ENCODE assay signal across 8 cellular contexts in the genomic region with DNA sequence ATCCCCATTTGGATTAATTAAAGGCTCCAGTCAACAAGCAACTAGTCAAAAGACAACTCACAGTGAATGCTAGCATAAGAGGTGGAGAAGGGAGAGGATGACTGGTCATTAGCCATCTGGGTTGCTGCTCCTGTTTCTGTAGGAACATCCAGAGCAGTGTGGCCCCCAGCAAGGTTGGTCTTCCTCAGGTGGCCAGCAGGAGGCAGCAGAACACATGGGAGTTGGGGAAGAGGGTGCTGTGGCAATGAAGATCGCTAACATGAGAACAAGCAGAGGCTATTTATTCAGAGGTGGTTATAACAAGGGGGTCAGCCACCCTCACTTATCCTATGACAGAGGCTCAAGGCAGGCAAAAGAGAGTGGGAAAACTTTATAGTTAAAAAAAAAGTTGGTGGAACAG. TPM values are rescaled to one million over a fixed set of nuclear protein-coding genes. Genes with fewer than 3 reads are reported as not detected.
DNase-seq lines count a peak whose midpoint lies in the region; ATAC-seq and TF ChIP-seq lines count a peak whose summit lies in the region.

No MANE protein-coding gene starts in this region.

- no peaks in the 10 kb centered on the region for H3K36me3 ChIP-seq in psoas muscle (ENCODE audit: insufficient read depth in 1 of 2, low read depth in 1 of 2)

- no peak overlapping the region for H3K4me3 ChIP-seq in psoas muscle

- no peak for TF ChIP-seq CTCF in psoas muscle (IDR thresholded peaks at IDR 0.05)

- H3K9me3 ChIP-seq in psoas muscle = no peaks in the 10 kb centered on the region

- DNase-seq in AG20443 (ENCODE audit: low spot score) = peak; percentile 43
- DNase-seq in dermis microvascular lymphatic vessel endothelial cell (ENCODE audit: low read depth in 2 of 2) = peak; percentile 16 to 27
- DNase-seq in stimulated activated CD4-positive, alpha-beta T cell treated with anti-CD3 and anti-CD28 coated beads, Interleukin-12 subunit alpha, Interleukin-12 subunit beta, amount 100 ng/mL, for 24 hours (ENCODE audit: low read depth in 2 of 2) = peak; percentile 2 to 44
- no peak for DNase-seq in psoas muscle
- DNase-seq in cerebellar nuclear complex (lab: John Stamatoyannopoulos, UW) = no peak

- intact Hi-C loops in psoas muscle (cut with DNase I) = no loop called here

- no peaks in the 10 kb centered on the region for H3K27me3 ChIP-seq in psoas muscle (ENCODE audit: insufficient read depth in 3 of 3, low read length in 2 of 3)

- 9 to 30% (median 15%) methylated on average over 1 of the region's 1 CpG for WGBS in psoas muscle, 3 donors

- ATAC-seq in GM18873 (IDR thresholded peaks at IDR 0.05; ENCODE audit: low FRiP score, unreplicated experiment) = peak; percentile 78
- ATAC-seq in HG03103 (IDR thresholded peaks at IDR 0.05; ENCODE audit: low read depth, unreplicated experiment) = peak; percentile 83
- peak; percentile 54; the same call in 1 of the 3 replicates for ATAC-seq in SK-N-SH treated with all-trans-retinoic acid at 6 μM for 48 hours
- ATAC-seq in psoas muscle = no peak

- no peak overlapping the region for H3K27ac ChIP-seq in psoas muscle

- H3K4me1 ChIP-seq in psoas muscle = no peaks in the 10 kb centered on the region

TF ChIP-seq in SK-N-SH treated with all-trans-retinoic acid at 6 μM for 48 hours, 23 proteins besides CTCF, POLR2A, EP300 and RAD21:
- TF ChIP-seq TOX (CRISPR knock-in tag; IDR thresholded peaks at IDR 0.05; ENCODE audit: borderline replicate concordance) (no peak), CSRNP3 (CRISPR knock-in tag; IDR thresholded peaks at IDR 0.05) (no peak), ARNTL (CRISPR knock-in tag; IDR thresholded peaks at IDR 0.05; ENCODE audit: borderline replicate concordance, low read depth) (no peak), ZNF8 (CRISPR knock-in tag; IDR thresholded peaks at IDR 0.05) (no peak), ZNF565 (CRISPR knock-in tag; conservative IDR thresholded peaks at IDR 0.05; ENCODE audit: low read depth) (no peak), SNAI2 (CRISPR knock-in tag; IDR thresholded peaks at IDR 0.05) (no peak), ISL1 (CRISPR knock-in tag; IDR thresholded peaks at IDR 0.05) (no peak), PPARA (CRISPR knock-in tag; IDR thresholded peaks at IDR 0.05; ENCODE audit: borderline replicate concordance) (no peak), TCF4 (CRISPR knock-in tag; IDR thresholded peaks at IDR 0.05; ENCODE audit: borderline replicate concordance) (no peak), GLIS3 (CRISPR knock-in tag; IDR thresholded peaks at IDR 0.05) (no peak), OSR1 (CRISPR knock-in tag; IDR thresholded peaks at IDR 0.05) (no peak), ZFP30 (CRISPR knock-in tag; IDR thresholded peaks at IDR 0.05) (no peak), ZNF70 (CRISPR knock-in tag; IDR thresholded peaks at IDR 0.05) (no peak)
- TF ChIP-seq, protein P1, sequence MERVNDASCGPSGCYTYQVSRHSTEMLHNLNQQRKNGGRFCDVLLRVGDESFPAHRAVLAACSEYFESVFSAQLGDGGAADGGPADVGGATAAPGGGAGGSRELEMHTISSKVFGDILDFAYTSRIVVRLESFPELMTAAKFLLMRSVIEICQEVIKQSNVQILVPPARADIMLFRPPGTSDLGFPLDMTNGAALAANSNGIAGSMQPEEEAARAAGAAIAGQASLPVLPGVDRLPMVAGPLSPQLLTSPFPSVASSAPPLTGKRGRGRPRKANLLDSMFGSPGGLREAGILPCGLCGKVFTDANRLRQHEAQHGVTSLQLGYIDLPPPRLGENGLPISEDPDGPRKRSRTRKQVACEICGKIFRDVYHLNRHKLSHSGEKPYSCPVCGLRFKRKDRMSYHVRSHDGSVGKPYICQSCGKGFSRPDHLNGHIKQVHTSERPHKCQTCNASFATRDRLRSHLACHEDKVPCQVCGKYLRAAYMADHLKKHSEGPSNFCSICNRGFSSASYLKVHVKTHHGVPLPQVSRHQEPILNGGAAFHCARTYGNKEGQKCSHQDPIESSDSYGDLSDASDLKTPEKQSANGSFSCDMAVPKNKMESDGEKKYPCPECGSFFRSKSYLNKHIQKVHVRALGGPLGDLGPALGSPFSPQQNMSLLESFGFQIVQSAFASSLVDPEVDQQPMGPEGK (CRISPR knock-in tag; IDR thresholded peaks at IDR 0.05; ENCODE audit: borderline replicate concordance) = no peak
- TF ChIP-seq, protein P2, sequence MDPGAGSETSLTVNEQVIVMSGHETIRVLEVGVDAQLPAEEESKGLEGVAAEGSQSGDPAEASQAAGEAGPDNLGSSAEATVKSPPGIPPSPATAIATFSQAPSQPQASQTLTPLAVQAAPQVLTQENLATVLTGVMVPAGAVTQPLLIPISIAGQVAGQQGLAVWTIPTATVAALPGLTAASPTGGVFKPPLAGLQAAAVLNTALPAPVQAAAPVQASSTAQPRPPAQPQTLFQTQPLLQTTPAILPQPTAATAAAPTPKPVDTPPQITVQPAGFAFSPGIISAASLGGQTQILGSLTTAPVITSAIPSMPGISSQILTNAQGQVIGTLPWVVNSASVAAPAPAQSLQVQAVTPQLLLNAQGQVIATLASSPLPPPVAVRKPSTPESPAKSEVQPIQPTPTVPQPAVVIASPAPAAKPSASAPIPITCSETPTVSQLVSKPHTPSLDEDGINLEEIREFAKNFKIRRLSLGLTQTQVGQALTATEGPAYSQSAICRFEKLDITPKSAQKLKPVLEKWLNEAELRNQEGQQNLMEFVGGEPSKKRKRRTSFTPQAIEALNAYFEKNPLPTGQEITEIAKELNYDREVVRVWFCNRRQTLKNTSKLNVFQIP (CRISPR knock-in tag; IDR thresholded peaks at IDR 0.05; ENCODE audit: borderline replicate concordance, low read depth) = no peak
- TF ChIP-seq, protein P3, sequence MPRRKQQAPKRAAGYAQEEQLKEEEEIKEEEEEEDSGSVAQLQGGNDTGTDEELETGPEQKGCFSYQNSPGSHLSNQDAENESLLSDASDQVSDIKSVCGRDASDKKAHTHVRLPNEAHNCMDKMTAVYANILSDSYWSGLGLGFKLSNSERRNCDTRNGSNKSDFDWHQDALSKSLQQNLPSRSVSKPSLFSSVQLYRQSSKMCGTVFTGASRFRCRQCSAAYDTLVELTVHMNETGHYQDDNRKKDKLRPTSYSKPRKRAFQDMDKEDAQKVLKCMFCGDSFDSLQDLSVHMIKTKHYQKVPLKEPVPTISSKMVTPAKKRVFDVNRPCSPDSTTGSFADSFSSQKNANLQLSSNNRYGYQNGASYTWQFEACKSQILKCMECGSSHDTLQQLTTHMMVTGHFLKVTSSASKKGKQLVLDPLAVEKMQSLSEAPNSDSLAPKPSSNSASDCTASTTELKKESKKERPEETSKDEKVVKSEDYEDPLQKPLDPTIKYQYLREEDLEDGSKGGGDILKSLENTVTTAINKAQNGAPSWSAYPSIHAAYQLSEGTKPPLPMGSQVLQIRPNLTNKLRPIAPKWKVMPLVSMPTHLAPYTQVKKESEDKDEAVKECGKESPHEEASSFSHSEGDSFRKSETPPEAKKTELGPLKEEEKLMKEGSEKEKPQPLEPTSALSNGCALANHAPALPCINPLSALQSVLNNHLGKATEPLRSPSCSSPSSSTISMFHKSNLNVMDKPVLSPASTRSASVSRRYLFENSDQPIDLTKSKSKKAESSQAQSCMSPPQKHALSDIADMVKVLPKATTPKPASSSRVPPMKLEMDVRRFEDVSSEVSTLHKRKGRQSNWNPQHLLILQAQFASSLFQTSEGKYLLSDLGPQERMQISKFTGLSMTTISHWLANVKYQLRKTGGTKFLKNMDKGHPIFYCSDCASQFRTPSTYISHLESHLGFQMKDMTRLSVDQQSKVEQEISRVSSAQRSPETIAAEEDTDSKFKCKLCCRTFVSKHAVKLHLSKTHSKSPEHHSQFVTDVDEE (CRISPR knock-in tag; IDR thresholded peaks at IDR 0.05) = no peak
- TF ChIP-seq, protein P4, sequence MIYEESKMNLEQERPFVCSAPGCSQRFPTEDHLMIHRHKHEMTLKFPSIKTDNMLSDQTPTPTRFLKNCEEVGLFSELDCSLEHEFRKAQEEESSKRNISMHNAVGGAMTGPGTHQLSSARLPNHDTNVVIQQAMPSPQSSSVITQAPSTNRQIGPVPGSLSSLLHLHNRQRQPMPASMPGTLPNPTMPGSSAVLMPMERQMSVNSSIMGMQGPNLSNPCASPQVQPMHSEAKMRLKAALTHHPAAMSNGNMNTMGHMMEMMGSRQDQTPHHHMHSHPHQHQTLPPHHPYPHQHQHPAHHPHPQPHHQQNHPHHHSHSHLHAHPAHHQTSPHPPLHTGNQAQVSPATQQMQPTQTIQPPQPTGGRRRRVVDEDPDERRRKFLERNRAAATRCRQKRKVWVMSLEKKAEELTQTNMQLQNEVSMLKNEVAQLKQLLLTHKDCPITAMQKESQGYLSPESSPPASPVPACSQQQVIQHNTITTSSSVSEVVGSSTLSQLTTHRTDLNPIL (CRISPR knock-in tag; IDR thresholded peaks at IDR 0.05; ENCODE audit: low read depth) = no peak
TF ChIP-seq in SK-N-SH treated with all-trans-retinoic acid at 6 μM for 48 hours: peak in this region for 0.

RNA-seq across cellular contexts. Expression of gene IZUMO1R, which starts 21.3 kb away (rescaled TPM):
- total RNA-seq in dermis microvascular lymphatic vessel endothelial cell (not detected in 2 replicates), psoas muscle (not detected)
- not detected for polyA plus RNA-seq in psoas muscle

Comparison
In these comparisons a context has a peak if more than half of its experiments do, and no peak if none do; other contexts are left out.
1. DNase-seq: peak in AG20443 (single experiment), dermis microvascular lymphatic vessel endothelial cell (2 of 2) and stimulated activated CD4-positive, alpha-beta T cell treated with anti-CD3 and anti-CD28 coated beads, Interleukin-12 subunit alpha, Interleukin-12 subunit beta, amount 100 ng/mL, for 24 hours (2 of 2); none in psoas muscle (0 of 2) and cerebellar nuclear complex (0 of 2).
2. ATAC-seq: peak in GM18873 (single experiment), HG03103 (single experiment) and SK-N-SH treated with all-trans-retinoic acid at 6 μM for 48 hours (single experiment); none in psoas muscle (0 of 4).